8 cellular contexts compared by ENCODE assay signal in genomic region chr4:145937990-145938611, GRCh38. TPM values are rescaled to one million over a fixed set of nuclear protein-coding genes. Genes with fewer than 3 reads are reported as not detected.
DNase-seq lines count a peak whose midpoint lies in the region; ATAC-seq and TF ChIP-seq lines count a peak whose summit lies in the region.

No MANE protein-coding gene starts in this region.

- H3K27ac ChIP-seq in ACC112 (ENCODE audit: low read depth, low read length) = peak overlapping the region; percentile 40; the same call in 1 of the 2 replicates
- H3K27ac ChIP-seq in esophagus (ENCODE audit: low read depth in 2 of 2, low read length in 1 of 2) = peak overlapping the region; percentile 92 to 94
- H3K27ac ChIP-seq in testis = peak overlapping the region; percentile 90 to 95

- ATAC-seq in GM18907 (IDR thresholded peaks at IDR 0.05; ENCODE audit: unreplicated experiment) (peak; percentile 20), HG02798 (IDR thresholded peaks at IDR 0.05; ENCODE audit: poor library complexity, unreplicated experiment) (no peak)
- peak; percentile 55 to 57 for ATAC-seq in naive thymus-derived CD8-positive, alpha-beta T cell

- H3K4me1 ChIP-seq in ACC112 (ENCODE audit: control insufficient read depth, insufficient read depth, low read length, unreplicated experiment) = peaks cover 23% of the 10 kb centered on the region
- peaks cover 0 to 2% of the 10 kb centered on the region in 2 donors for H3K4me1 ChIP-seq in esophagus (ENCODE audit: control insufficient read depth in 2 of 2, insufficient read depth in 2 of 2, low read length in 1 of 2)
- H3K4me1 ChIP-seq in testis = peaks cover 6% of the 10 kb centered on the region

- H3K36me3 Mint-ChIP-seq in naive thymus-derived CD8-positive, alpha-beta T cell = no peaks in the 10 kb centered on the region

- H3K27ac Mint-ChIP-seq in naive thymus-derived CD8-positive, alpha-beta T cell = peak overlapping the region; percentile 90 to 98 (median 96)

- POLR2A ChIA-PET in naive thymus-derived CD8-positive, alpha-beta T cell (lab: Charles Lee) = interaction anchor here (0.7 to 1.3 kb wide), 3 partner anchors 18 to 318 kb away, joined by 3 to 4 read pairs (median 3); no protein-coding TSS in a partner anchor

- H3K4me1 Mint-ChIP-seq in naive thymus-derived CD8-positive, alpha-beta T cell = peaks cover 25 to 41% (median 39%) of the 10 kb centered on the region in 4 donors

- H3K9me3 ChIP-seq in esophagus (ENCODE audit: control insufficient read depth in 2 of 2, insufficient read depth in 1 of 2, low read depth in 1 of 2, low read length in 1 of 2) (no peaks in the 10 kb centered on the region), testis (no peaks in the 10 kb centered on the region)

- no peak for TF ChIP-seq CTCF in testis (IDR thresholded peaks at IDR 0.05)

- H3K9me3 Mint-ChIP-seq in naive thymus-derived CD8-positive, alpha-beta T cell = no peaks in the 10 kb centered on the region

- H3K4me3 ChIP-seq in ACC112 (ENCODE audit: low read depth, low read length) (peak overlapping the region; percentile 86), esophagus (ENCODE audit: low read depth in 1 of 2, low read length in 2 of 2) (peak overlapping the region; percentile 65 to 69), testis (peak overlapping the region; percentile 73 to 75)

- 0 to 1% methylated on average over 17 to 18 of the region's 18 CpGs for WGBS in esophagus, 2 donors
- whole genome bisulfite sequencing in testis, 2 donors = 0 to 1% methylated on average over 18 of the region's 18 CpGs

- H3K36me3 ChIP-seq in ACC112 (ENCODE audit: insufficient read depth, low read length) (no peaks in the 10 kb centered on the region), esophagus (ENCODE audit: control insufficient read depth in 2 of 2, insufficient read depth in 2 of 2, low read length in 1 of 2) (no peaks in the 10 kb centered on the region), testis (ENCODE audit: low read depth, missing control alignments) (no peaks in the 10 kb centered on the region)

- TF ChIP-seq POLR2A in testis (IDR thresholded peaks at IDR 0.05) = no peak

- H3K27me3 ChIP-seq in ACC112 (ENCODE audit: insufficient read depth, low read length) (no peaks in the 10 kb centered on the region), esophagus (ENCODE audit: control insufficient read depth in 1 of 2, insufficient read depth in 2 of 2, low read length in 2 of 2) (no peaks in the 10 kb centered on the region), testis (no peaks in the 10 kb centered on the region)

- peaks cover 0 to 3% (median 0%) of the 10 kb centered on the region in 5 donors for H3K27me3 Mint-ChIP-seq in naive thymus-derived CD8-positive, alpha-beta T cell

- DNase-seq in NCI-H2227 treated with DMSO at 0.1 percent for 48 hours (lab: John Stamatoyannopoulos, UW) (peak; percentile 49), testis (peak; percentile 65)
- peak; percentile 42 for DNase-seq in activated CD8-positive, alpha-beta memory T cell treated with anti-CD3 and anti-CD28 coated beads, Interleukin-2, amount 50 U/mL, for 4 hours
- peak; percentile 12 to 76 (median 54) for DNase-seq in naive thymus-derived CD8-positive, alpha-beta T cell

- peak overlapping the region; percentile 93 to 99 (median 96) for H3K4me3 Mint-ChIP-seq in naive thymus-derived CD8-positive, alpha-beta T cell

- H2AFZ ChIP-seq in ACC112 (ENCODE audit: low read length, unreplicated experiment) = peak overlapping the region; percentile 90

- H3K79me2 ChIP-seq in ACC112 (ENCODE audit: control insufficient read depth, insufficient read depth, low read length, unreplicated experiment) = peaks cover 25% of the 10 kb centered on the region

- intact Hi-C loops in testis (cut with DNase I; ENCODE audit: low total_unique reads) = no loop called here

RNA-seq across cellular contexts. Expression of gene ZNF827, which starts 0.5 kb away (rescaled TPM):
- 1 to 10 TPM; 1.6 to 2.0 TPM for polyA plus RNA-seq in esophagus
- total RNA-seq in naive thymus-derived CD8-positive, alpha-beta T cell = 10 to 100 TPM; 39.8 to 41.4 TPM
- polyA plus RNA-seq in naive thymus-derived CD8-positive, alpha-beta T cell = 1 to 10 TPM; 3.7 to 9.0 (median 7.1) TPM
- 10 to 100 TPM; 37.5 to 46.8 TPM for total RNA-seq in testis
- polyA plus RNA-seq in testis (ENCODE audit: insufficient read depth, low read depth, low replicate concordance) = 13.9 TPM

Comparison
In these comparisons a context has a peak if more than half of its experiments do, and no peak if none do; other contexts are left out.
1. H3K27ac ChIP-seq: peak in every context shown above with its lines; median percentile 93 in esophagus; 92 in testis; 40 in ACC112.